1 cellular context compared by ENCODE assay signal in genomic region chr11:17413414-17414316, GRCh38.
TF ChIP-seq lines count a peak whose summit lies in the region.

No MANE protein-coding gene starts in this region.

TF ChIP-seq in liver, 16 proteins besides CTCF, POLR2A, EP300 and RAD21 (continued from another document):
- TF ChIP-seq HNF4A (conservative IDR thresholded peaks at IDR 0.05) (peak; percentile 31 to 40), SP1 (IDR thresholded peaks at IDR 0.05) (peak; percentile 83), RXRA (IDR thresholded peaks at IDR 0.05) (peak; percentile 64 to 66), YY1 (IDR thresholded peaks at IDR 0.05) (peak; percentile 78)
